ENCODE assay signal across 9 cellular contexts in the genomic region with DNA sequence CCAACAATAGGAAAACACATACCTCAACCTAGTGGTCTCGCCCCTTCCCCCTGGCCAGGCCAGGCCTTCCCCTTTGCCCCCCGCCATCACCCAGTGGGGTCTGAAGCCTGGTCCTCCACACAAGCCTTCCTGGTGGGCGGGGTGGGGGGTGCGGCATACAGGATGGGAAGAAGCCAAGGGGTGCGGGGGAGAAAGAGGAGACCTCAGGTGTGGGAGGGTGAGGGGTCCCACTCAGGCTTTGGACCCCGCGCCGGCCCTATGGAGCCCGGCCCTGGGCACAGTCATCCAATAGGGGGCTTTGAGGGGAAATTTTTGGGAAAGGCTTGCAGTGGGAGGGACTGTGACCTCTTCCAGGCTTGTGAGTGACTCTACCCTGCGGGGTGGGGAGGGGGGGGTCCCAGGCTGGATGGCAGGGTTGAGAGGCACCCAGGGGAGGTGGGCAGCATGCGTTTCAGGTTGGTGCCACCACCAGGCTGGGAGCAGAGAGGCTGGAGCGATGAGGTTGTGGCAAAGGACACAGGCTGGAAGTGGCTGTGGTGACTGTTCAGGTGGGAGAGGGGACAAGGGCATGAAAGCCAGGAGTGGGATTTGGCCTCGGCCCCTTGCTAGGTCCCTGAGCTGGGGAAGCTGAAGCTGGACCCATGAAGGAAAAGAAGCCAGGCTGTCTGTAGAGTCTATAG. TPM values are rescaled to one million over a fixed set of nuclear protein-coding genes. Genes with fewer than 3 reads are reported as not detected.
DNase-seq lines count a peak whose midpoint lies in the region; TF ChIP-seq lines count a peak whose summit lies in the region.
"Had no signal": no experiment of that assay in that cellular context is flagged by ENCODE, and none has a peak within 500 bp of the region (broad histone marks: within the 10 kb centered on the region; RNA-seq: fewer than 3 reads in every experiment).

No MANE protein-coding gene starts in this region.

- H3K27me3 Mint-ChIP-seq in T-helper 2 cell treated with Interferon-gamma antibody and Interleukin-4, amounts not matched to agents 5 μg/mL and 100 μg/mL, for 36 hours (ENCODE audit: low read depth), result peaks cover 9% of the 10 kb centered on the region
- H3K27me3 Mint-ChIP-seq in endodermal cell (ENCODE audit: insufficient read depth), result peaks cover 18% of the 10 kb centered on the region

- H3K4me3 Mint-ChIP-seq in T-helper 2 cell treated with Interferon-gamma antibody and Interleukin-4, amounts not matched to agents 5 μg/mL and 100 μg/mL, for 36 hours, result peak overlapping the region; percentile 85
- peak overlapping the region; percentile 57 for H3K4me3 Mint-ChIP-seq in endodermal cell

- H3K9me2 ChIP-seq in PC-9 (ENCODE audit: insufficient read depth), result no peaks in the 10 kb centered on the region

- H3K36me3 ChIP-seq in PC-9 (ENCODE audit: low read depth) (no peaks in the 10 kb centered on the region), endodermal cell (ENCODE audit: control insufficient read depth, insufficient read depth, low read length) (no peaks in the 10 kb centered on the region), rectal smooth muscle tissue (ENCODE audit: control insufficient read depth, insufficient read depth, low read length) (no peaks in the 10 kb centered on the region)
- H3K36me3 ChIP-seq: thyroid gland had no signal

- H3F3A ChIP-seq in PC-9 (ENCODE audit: insufficient read depth, low read depth), result peaks cover 15% of the 10 kb centered on the region

- H3K4me1 ChIP-seq in PC-9 (replicated peaks; ENCODE audit: insufficient read depth) (peaks cover 14% of the 10 kb centered on the region), endodermal cell (ENCODE audit: control insufficient read depth, insufficient read depth, low read length) (peaks cover 5% of the 10 kb centered on the region), rectal smooth muscle tissue (ENCODE audit: control insufficient read depth, insufficient read depth, low read length) (peaks cover 6% of the 10 kb centered on the region)

- no peak for DNase-seq in T-helper 2 cell treated with Interferon-gamma antibody and Interleukin-4, amounts not matched to agents 5 μg/mL and 100 μg/mL, for 36 hours (ENCODE audit: low spot score)
- no peak for DNase-seq in T-helper 2 cell
- DNase-seq in PC-9, result no peak
- DNase-seq in endodermal cell, result no peak
- DNase-seq in glomerular visceral epithelial cell (ENCODE audit: extremely low spot score), result no peak
- DNase-seq in NCI-H345 treated with DMSO at 0.1 percent for 48 hours (lab: John Stamatoyannopoulos, UW; ENCODE audit: unreplicated experiment), result no peak
- no peak for DNase-seq in islet precursor cell
- DNase-seq: thyroid gland had no signal

- no peak overlapping the region for H3K27ac Mint-ChIP-seq in T-helper 2 cell treated with Interferon-gamma antibody and Interleukin-4, amounts not matched to agents 5 μg/mL and 100 μg/mL, for 36 hours
- H3K27ac Mint-ChIP-seq in endodermal cell, result no peak overlapping the region

- no peak overlapping the region for H3K27ac ChIP-seq in PC-9
- H3K27ac ChIP-seq in endodermal cell (ENCODE audit: low read depth, low read length), result no peak overlapping the region
- no peak overlapping the region for H3K27ac ChIP-seq in rectal smooth muscle tissue (ENCODE audit: low read depth, low read length)

- intact Hi-C loops in PC-9 (cut with micrococcal nuclease; ENCODE audit: unreplicated experiment), result no loop called here

- no TSS peak for BruUV-seq in PC-9 (replicated peaks; lab: Mats Ljungman, UMichigan)

- H3K9me3 Mint-ChIP-seq in T-helper 2 cell treated with Interferon-gamma antibody and Interleukin-4, amounts not matched to agents 5 μg/mL and 100 μg/mL, for 36 hours, result no peaks in the 10 kb centered on the region
- H3K9me3 Mint-ChIP-seq in endodermal cell, result no peaks in the 10 kb centered on the region

- no peaks in the 10 kb centered on the region for H4K20me1 ChIP-seq in PC-9 (ENCODE audit: insufficient read depth)

- H3K9ac ChIP-seq in endodermal cell (ENCODE audit: extremely low read depth, low read length, poor library complexity, severe bottlenecking) (no peak overlapping the region), rectal smooth muscle tissue (ENCODE audit: low read length) (no peak overlapping the region)

- H3K36me3 Mint-ChIP-seq in T-helper 2 cell treated with Interferon-gamma antibody and Interleukin-4, amounts not matched to agents 5 μg/mL and 100 μg/mL, for 36 hours (ENCODE audit: low read depth), result no peaks in the 10 kb centered on the region
- H3K36me3 Mint-ChIP-seq in endodermal cell (ENCODE audit: low read depth), result no peaks in the 10 kb centered on the region

- no peak for TF ChIP-seq CTCF in PC-9 (conservative IDR thresholded peaks at IDR 0.05)
- no peak for TF ChIP-seq CTCF in endodermal cell (conservative IDR thresholded peaks at IDR 0.05)

- H3K9me3 ChIP-seq in PC-9 (ENCODE audit: insufficient read depth, low read depth) (no peaks in the 10 kb centered on the region), endodermal cell (ENCODE audit: control insufficient read depth, low read length) (no peaks in the 10 kb centered on the region)
- H3K9me3 ChIP-seq: thyroid gland had no signal

- CTCF ChIA-PET in PC-9 (lab: Charles Lee), result no interaction called here

- H3K79me2 ChIP-seq in PC-9 (ENCODE audit: low read depth), result no peaks in the 10 kb centered on the region

- WGBS in endodermal cell (ENCODE audit: insufficient coverage in 1 of 2, insufficient read length in 1 of 2), 2 experiments, result 94 to 100% methylated on average over 2 to 13 of the region's 13 CpGs

- H3K27me3 ChIP-seq in PC-9 (ENCODE audit: insufficient read depth, low read depth), result no peaks in the 10 kb centered on the region
- H3K27me3 ChIP-seq in endodermal cell (ENCODE audit: control insufficient read depth, insufficient read depth, low read length, poor library complexity, severe bottlenecking), result no peaks in the 10 kb centered on the region
- H3K27me3 ChIP-seq in rectal smooth muscle tissue (ENCODE audit: control insufficient read depth, insufficient read depth, low read length), result no peaks in the 10 kb centered on the region
- H3K27me3 ChIP-seq: thyroid gland had no signal

- H3K4me1 Mint-ChIP-seq in T-helper 2 cell treated with Interferon-gamma antibody and Interleukin-4, amounts not matched to agents 5 μg/mL and 100 μg/mL, for 36 hours (ENCODE audit: low read depth), result peaks cover 18% of the 10 kb centered on the region
- H3K4me1 Mint-ChIP-seq in endodermal cell, result peaks cover 4% of the 10 kb centered on the region

- POLR2A ChIA-PET in PC-9 (lab: Charles Lee; ENCODE audit: unreplicated experiment), result no interaction called here

- peak overlapping the region; percentile 92; the same call in 1 of the 2 replicates for H3K4me3 ChIP-seq in PC-9
- peak overlapping the region; percentile 81 for H3K4me3 ChIP-seq in endodermal cell (ENCODE audit: low read length)
- peak overlapping the region; percentile 85 for H3K4me3 ChIP-seq in rectal smooth muscle tissue (ENCODE audit: low read length)

- no peak overlapping the region for H2AFZ ChIP-seq in PC-9

- peak overlapping the region; percentile 89 for H3K4me2 ChIP-seq in PC-9

RNA-seq across cellular contexts. Expression of a gene that starts 1.3 kb away (rescaled TPM):
- total RNA-seq in PC-9 (2021) (11.9 and 17.4 TPM in 2 replicates), endodermal cell (10 to 100 TPM; 14.4 to 17.5 TPM)
- 13.4 TPM for polyA plus RNA-seq in endodermal cell (2013, experiment 1 of 2)
- 12.5 TPM for polyA plus RNA-seq in endodermal cell (2013, experiment 2 of 2)
